ENCODE assay signal across 11 cellular contexts in genomic region chr2:84947010-84947593, GRCh38. TPM values are rescaled to one million over a fixed set of nuclear protein-coding genes. Genes with fewer than 3 reads are reported as not detected.
A peak's percentile ranks its signal among the peaks of the same experiment; 100 is the strongest.
DNase-seq lines count a peak whose midpoint lies in the region; ATAC-seq and TF ChIP-seq lines count a peak whose summit lies in the region.
"Had no signal": no experiment of that assay in that cellular context is flagged by ENCODE, and none has a peak within 500 bp of the region (broad histone marks: within the 10 kb centered on the region; RNA-seq: fewer than 3 reads in every experiment).

No MANE protein-coding gene starts in this region.

- no peak overlapping the region for H3K4me3 ChIP-seq in RWPE2 (ENCODE audit: severe bottlenecking)
- H3K4me3 ChIP-seq: neural progenitor cell had no signal

- H3K4me3 Mint-ChIP-seq in activated T-cell treated with anti-CD3 and anti-CD28 coated beads, Interleukin-2, amount 50 U/mL, for 4 hours, result peak overlapping the region; percentile 51
- peak overlapping the region; percentile 49 to 50 for H3K4me3 Mint-ChIP-seq in effector memory CD8-positive, alpha-beta T cell
- H3K4me3 Mint-ChIP-seq in stimulated activated memory B cell treated with anti-CD40 and anti-IgM and Interleukin-4, amounts not matched to agents 10 μg/mL and 1 μg/mL and 100 μg/mL, for 72 hours, result no peak overlapping the region
- H3K4me3 Mint-ChIP-seq: neural progenitor cell had no signal

- H3K4me1 Mint-ChIP-seq in activated T-cell treated with anti-CD3 and anti-CD28 coated beads, Interleukin-2, amount 50 U/mL, for 4 hours (ENCODE audit: low read depth), result peaks cover 41% of the 10 kb centered on the region
- H3K4me1 Mint-ChIP-seq in effector memory CD8-positive, alpha-beta T cell (ENCODE audit: low read depth in 2 of 2), result peaks cover 15 to 23% of the 10 kb centered on the region in 2 donors
- peaks cover 48% of the 10 kb centered on the region for H3K4me1 Mint-ChIP-seq in stimulated activated memory B cell treated with anti-CD40 and anti-IgM and Interleukin-4, amounts not matched to agents 10 μg/mL and 1 μg/mL and 100 μg/mL, for 72 hours

- peaks cover 5% of the 10 kb centered on the region for H3K36me3 Mint-ChIP-seq in activated T-cell treated with anti-CD3 and anti-CD28 coated beads, Interleukin-2, amount 50 U/mL, for 4 hours (ENCODE audit: insufficient read depth)
- H3K36me3 Mint-ChIP-seq in effector memory CD8-positive, alpha-beta T cell (ENCODE audit: insufficient read depth), result peaks cover 6% of the 10 kb centered on the region
- H3K36me3 Mint-ChIP-seq in stimulated activated memory B cell treated with anti-CD40 and anti-IgM and Interleukin-4, amounts not matched to agents 10 μg/mL and 1 μg/mL and 100 μg/mL, for 72 hours, result no peaks in the 10 kb centered on the region

- peaks cover 3% of the 10 kb centered on the region; the same call in 1 of the 2 replicates for H3K36me3 ChIP-seq in RWPE2 (ENCODE audit: low read depth)
- H3K36me3 ChIP-seq: neural progenitor cell had no signal

- H3K27me3 Mint-ChIP-seq in activated T-cell treated with anti-CD3 and anti-CD28 coated beads, Interleukin-2, amount 50 U/mL, for 4 hours (ENCODE audit: low read depth), result no peaks in the 10 kb centered on the region
- no peaks in the 10 kb centered on the region for H3K27me3 Mint-ChIP-seq in effector memory CD8-positive, alpha-beta T cell
- no peaks in the 10 kb centered on the region for H3K27me3 Mint-ChIP-seq in stimulated activated memory B cell treated with anti-CD40 and anti-IgM and Interleukin-4, amounts not matched to agents 10 μg/mL and 1 μg/mL and 100 μg/mL, for 72 hours

- no peak for ATAC-seq in activated T-cell treated with anti-CD3 and anti-CD28 coated beads, Interleukin-2, amount 50 U/mL, for 4 hours
- ATAC-seq in RWPE2 (ENCODE audit: low read depth), result no peak
- ATAC-seq in effector memory CD8-positive, alpha-beta T cell (replicated peaks), result no peak
- no peak for ATAC-seq in stimulated activated memory B cell treated with anti-CD40 and anti-IgM and Interleukin-4, amounts not matched to agents 10 μg/mL and 1 μg/mL and 100 μg/mL, for 72 hours
- ATAC-seq in HG03280 (IDR thresholded peaks at IDR 0.05; ENCODE audit: unreplicated experiment), result no peak
- no peak for ATAC-seq in HG02763 (IDR thresholded peaks at IDR 0.05; ENCODE audit: unreplicated experiment)
- ATAC-seq: Right ventricle myocardium inferior had no signal

- H3K27ac Mint-ChIP-seq in effector memory CD8-positive, alpha-beta T cell, result peak overlapping the region in 1 of 2 donors; percentile 76
- H3K27ac Mint-ChIP-seq in stimulated activated memory B cell treated with anti-CD40 and anti-IgM and Interleukin-4, amounts not matched to agents 10 μg/mL and 1 μg/mL and 100 μg/mL, for 72 hours, result peak overlapping the region; percentile 82
- H3K27ac Mint-ChIP-seq: neural progenitor cell had no signal

- peak overlapping the region; percentile 98 for H3K27ac ChIP-seq in RWPE2 (ENCODE audit: poor library complexity, severe bottlenecking)
- H3K27ac ChIP-seq: neural progenitor cell had no signal

- no peak for TF ChIP-seq CTCF in RWPE2 (IDR thresholded peaks at IDR 0.05; ENCODE audit: poor library complexity, severe bottlenecking)

- no peaks in the 10 kb centered on the region for H3K9me3 Mint-ChIP-seq in activated T-cell treated with anti-CD3 and anti-CD28 coated beads, Interleukin-2, amount 50 U/mL, for 4 hours
- no peaks in the 10 kb centered on the region for H3K9me3 Mint-ChIP-seq in effector memory CD8-positive, alpha-beta T cell
- H3K9me3 Mint-ChIP-seq in stimulated activated memory B cell treated with anti-CD40 and anti-IgM and Interleukin-4, amounts not matched to agents 10 μg/mL and 1 μg/mL and 100 μg/mL, for 72 hours, result no peaks in the 10 kb centered on the region
- H3K9me3 Mint-ChIP-seq: neural progenitor cell had no signal

- H3K27me3 ChIP-seq in RWPE2 (ENCODE audit: insufficient read depth, poor library complexity, severe bottlenecking), result no peaks in the 10 kb centered on the region
- H3K27me3 ChIP-seq: neural progenitor cell had no signal

- H3K4me1 ChIP-seq in RWPE2 (ENCODE audit: insufficient read depth, poor library complexity, severe bottlenecking), result peaks cover 28% of the 10 kb centered on the region
- H3K4me1 ChIP-seq: neural progenitor cell had no signal

- no peaks in the 10 kb centered on the region for H3K9me3 ChIP-seq in RWPE2 (ENCODE audit: severe bottlenecking)

- DNase-seq in activated T-cell treated with anti-CD3 and anti-CD28 coated beads, Interleukin-2, amount 50 U/mL, for 4 hours, result no peak
- DNase-seq in activated T-cell treated with anti-CD3 and anti-CD28 coated beads, Interleukin-2, amount 50 U/mL, for 1 hour, result no peak
- DNase-seq in RWPE2 (ENCODE audit: low spot score) (no peak), NCI-H69 (lab: John Stamatoyannopoulos, UW) (no peak)
- no peak for DNase-seq in effector memory CD8-positive, alpha-beta T cell
- DNase-seq: MM.1S had no signal

RNA-seq across cellular contexts. Expression of gene KCMF1, which starts 23.9 kb away (rescaled TPM):
- total RNA-seq in activated T-cell treated with anti-CD3 and anti-CD28 coated beads, Interleukin-2, amount 50 U/mL, for 4 hours, result 100 to 1,000 TPM; 131 to 153 (median 137) TPM

RNA-seq across cellular contexts. Expression of gene TMSB10, which starts 41.6 kb away (rescaled TPM):
- total RNA-seq in activated T-cell treated with anti-CD3 and anti-CD28 coated beads, Interleukin-2, amount 50 U/mL, for 4 hours, result 1,000 to 10,000 TPM; 1,023 to 1,175 (median 1,139) TPM
